1 cellular context compared by ENCODE assay signal in the genomic region with DNA sequence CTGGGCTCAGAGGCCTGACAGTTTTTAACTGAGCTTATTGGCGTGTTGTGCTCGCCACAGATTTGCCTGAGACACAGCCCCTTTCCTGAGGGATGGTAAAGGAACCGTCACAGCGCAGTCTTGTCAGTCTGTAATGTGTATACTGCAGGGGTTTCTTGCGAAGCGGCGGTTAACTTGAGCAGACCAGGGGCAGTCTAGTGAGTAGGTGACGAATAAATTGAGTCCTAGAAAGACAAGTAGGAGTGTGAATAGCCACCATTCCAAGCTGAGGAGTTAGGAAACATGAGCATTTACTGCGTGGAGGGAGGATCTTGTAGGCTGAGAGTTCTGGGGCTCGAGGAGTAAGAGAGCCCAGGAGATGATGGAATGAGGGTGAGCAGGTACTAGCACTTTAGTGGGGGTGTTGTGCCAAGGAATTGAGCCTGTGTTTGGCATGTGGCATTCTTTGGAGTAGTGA.
TF ChIP-seq lines count a peak whose summit lies in the region.

No MANE protein-coding gene starts in this region.

TF ChIP-seq in K562, 482 proteins besides CTCF, POLR2A, EP300 and RAD21 (continues in another document):
- TF ChIP-seq, protein P1, sequence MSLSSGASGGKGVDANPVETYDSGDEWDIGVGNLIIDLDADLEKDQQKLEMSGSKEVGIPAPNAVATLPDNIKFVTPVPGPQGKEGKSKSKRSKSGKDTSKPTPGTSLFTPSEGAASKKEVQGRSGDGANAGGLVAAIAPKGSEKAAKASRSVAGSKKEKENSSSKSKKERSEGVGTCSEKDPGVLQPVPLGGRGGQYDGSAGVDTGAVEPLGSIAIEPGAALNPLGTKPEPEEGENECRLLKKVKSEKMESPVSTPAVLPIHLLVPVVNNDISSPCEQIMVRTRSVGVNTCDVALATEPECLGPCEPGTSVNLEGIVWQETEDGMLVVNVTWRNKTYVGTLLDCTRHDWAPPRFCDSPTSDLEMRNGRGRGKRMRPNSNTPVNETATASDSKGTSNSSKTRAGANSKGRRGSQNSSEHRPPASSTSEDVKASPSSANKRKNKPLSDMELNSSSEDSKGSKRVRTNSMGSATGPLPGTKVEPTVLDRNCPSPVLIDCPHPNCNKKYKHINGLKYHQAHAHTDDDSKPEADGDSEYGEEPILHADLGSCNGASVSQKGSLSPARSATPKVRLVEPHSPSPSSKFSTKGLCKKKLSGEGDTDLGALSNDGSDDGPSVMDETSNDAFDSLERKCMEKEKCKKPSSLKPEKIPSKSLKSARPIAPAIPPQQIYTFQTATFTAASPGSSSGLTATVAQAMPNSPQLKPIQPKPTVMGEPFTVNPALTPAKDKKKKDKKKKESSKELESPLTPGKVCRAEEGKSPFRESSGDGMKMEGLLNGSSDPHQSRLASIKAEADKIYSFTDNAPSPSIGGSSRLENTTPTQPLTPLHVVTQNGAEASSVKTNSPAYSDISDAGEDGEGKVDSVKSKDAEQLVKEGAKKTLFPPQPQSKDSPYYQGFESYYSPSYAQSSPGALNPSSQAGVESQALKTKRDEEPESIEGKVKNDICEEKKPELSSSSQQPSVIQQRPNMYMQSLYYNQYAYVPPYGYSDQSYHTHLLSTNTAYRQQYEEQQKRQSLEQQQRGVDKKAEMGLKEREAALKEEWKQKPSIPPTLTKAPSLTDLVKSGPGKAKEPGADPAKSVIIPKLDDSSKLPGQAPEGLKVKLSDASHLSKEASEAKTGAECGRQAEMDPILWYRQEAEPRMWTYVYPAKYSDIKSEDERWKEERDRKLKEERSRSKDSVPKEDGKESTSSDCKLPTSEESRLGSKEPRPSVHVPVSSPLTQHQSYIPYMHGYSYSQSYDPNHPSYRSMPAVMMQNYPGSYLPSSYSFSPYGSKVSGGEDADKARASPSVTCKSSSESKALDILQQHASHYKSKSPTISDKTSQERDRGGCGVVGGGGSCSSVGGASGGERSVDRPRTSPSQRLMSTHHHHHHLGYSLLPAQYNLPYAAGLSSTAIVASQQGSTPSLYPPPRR (CRISPR knock-in tag; IDR thresholded peaks at IDR 0.05; ENCODE audit: borderline replicate concordance): peak; percentile 76; the same call in 1 of the 2 replicates
- TF ChIP-seq, protein P2, sequence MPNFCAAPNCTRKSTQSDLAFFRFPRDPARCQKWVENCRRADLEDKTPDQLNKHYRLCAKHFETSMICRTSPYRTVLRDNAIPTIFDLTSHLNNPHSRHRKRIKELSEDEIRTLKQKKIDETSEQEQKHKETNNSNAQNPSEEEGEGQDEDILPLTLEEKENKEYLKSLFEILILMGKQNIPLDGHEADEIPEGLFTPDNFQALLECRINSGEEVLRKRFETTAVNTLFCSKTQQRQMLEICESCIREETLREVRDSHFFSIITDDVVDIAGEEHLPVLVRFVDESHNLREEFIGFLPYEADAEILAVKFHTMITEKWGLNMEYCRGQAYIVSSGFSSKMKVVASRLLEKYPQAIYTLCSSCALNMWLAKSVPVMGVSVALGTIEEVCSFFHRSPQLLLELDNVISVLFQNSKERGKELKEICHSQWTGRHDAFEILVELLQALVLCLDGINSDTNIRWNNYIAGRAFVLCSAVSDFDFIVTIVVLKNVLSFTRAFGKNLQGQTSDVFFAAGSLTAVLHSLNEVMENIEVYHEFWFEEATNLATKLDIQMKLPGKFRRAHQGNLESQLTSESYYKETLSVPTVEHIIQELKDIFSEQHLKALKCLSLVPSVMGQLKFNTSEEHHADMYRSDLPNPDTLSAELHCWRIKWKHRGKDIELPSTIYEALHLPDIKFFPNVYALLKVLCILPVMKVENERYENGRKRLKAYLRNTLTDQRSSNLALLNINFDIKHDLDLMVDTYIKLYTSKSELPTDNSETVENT (CRISPR knock-in tag; IDR thresholded peaks at IDR 0.05): 0 out of 2 replicates have a peak, but pooled peaks have one; percentile 34
- TF ChIP-seq ZNF75A (CRISPR knock-in tag; IDR thresholded peaks at IDR 0.05) (no peak), PURB (CRISPR knock-in tag; IDR thresholded peaks at IDR 0.05; ENCODE audit: low read depth) (no peak), TBL1XR1 (IDR thresholded peaks at IDR 0.05; ENCODE audit: low read length in 2 of 2) (peak in 1 of 2 experiments; percentile 14; a peak in 1 of 4 replicates), ETV6 (IDR thresholded peaks at IDR 0.05; ENCODE audit: borderline replicate concordance in 1 of 2, low read depth in 2 of 2, low read length in 1 of 2) (0 out of 4 replicates have a peak, but pooled peaks of 1 of the 2 experiments have one; percentile 17), ETV6 (CRISPR knock-in tag; IDR thresholded peaks at IDR 0.05; ENCODE audit: borderline replicate concordance) (no peak), RHOXF2B (CRISPR knock-in tag; conservative IDR thresholded peaks at IDR 0.05) (0 out of 2 replicates have a peak, but pooled peaks have one; percentile 6), KDM5B (IDR thresholded peaks at IDR 0.05; ENCODE audit: insufficient replicate concordance, low read depth, low read length) (peak; percentile 71)
- TF ChIP-seq, protein P3, sequence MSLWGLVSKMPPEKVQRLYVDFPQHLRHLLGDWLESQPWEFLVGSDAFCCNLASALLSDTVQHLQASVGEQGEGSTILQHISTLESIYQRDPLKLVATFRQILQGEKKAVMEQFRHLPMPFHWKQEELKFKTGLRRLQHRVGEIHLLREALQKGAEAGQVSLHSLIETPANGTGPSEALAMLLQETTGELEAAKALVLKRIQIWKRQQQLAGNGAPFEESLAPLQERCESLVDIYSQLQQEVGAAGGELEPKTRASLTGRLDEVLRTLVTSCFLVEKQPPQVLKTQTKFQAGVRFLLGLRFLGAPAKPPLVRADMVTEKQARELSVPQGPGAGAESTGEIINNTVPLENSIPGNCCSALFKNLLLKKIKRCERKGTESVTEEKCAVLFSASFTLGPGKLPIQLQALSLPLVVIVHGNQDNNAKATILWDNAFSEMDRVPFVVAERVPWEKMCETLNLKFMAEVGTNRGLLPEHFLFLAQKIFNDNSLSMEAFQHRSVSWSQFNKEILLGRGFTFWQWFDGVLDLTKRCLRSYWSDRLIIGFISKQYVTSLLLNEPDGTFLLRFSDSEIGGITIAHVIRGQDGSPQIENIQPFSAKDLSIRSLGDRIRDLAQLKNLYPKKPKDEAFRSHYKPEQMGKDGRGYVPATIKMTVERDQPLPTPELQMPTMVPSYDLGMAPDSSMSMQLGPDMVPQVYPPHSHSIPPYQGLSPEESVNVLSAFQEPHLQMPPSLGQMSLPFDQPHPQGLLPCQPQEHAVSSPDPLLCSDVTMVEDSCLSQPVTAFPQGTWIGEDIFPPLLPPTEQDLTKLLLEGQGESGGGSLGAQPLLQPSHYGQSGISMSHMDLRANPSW (CRISPR knock-in tag; IDR thresholded peaks at IDR 0.05): peak; percentile 74; the same call in 1 of the 2 replicates
- TF ChIP-seq, protein P4, sequence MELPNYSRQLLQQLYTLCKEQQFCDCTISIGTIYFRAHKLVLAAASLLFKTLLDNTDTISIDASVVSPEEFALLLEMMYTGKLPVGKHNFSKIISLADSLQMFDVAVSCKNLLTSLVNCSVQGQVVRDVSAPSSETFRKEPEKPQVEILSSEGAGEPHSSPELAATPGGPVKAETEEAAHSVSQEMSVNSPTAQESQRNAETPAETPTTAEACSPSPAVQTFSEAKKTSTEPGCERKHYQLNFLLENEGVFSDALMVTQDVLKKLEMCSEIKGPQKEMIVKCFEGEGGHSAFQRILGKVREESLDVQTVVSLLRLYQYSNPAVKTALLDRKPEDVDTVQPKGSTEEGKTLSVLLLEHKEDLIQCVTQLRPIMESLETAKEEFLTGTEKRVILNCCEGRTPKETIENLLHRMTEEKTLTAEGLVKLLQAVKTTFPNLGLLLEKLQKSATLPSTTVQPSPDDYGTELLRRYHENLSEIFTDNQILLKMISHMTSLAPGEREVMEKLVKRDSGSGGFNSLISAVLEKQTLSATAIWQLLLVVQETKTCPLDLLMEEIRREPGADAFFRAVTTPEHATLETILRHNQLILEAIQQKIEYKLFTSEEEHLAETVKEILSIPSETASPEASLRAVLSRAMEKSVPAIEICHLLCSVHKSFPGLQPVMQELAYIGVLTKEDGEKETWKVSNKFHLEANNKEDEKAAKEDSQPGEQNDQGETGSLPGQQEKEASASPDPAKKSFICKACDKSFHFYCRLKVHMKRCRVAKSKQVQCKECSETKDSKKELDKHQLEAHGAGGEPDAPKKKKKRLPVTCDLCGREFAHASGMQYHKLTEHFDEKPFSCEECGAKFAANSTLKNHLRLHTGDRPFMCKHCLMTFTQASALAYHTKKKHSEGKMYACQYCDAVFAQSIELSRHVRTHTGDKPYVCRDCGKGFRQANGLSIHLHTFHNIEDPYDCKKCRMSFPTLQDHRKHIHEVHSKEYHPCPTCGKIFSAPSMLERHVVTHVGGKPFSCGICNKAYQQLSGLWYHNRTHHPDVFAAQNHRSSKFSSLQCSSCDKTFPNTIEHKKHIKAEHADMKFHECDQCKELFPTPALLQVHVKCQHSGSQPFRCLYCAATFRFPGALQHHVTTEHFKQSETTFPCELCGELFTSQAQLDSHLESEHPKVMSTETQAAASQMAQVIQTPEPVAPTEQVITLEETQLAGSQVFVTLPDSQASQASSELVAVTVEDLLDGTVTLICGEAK (IDR thresholded peaks at IDR 0.05): no peak
- TF ChIP-seq, protein P4 (CRISPR knock-in tag; IDR thresholded peaks at IDR 0.05): no peak
- TF ChIP-seq, protein P5, sequence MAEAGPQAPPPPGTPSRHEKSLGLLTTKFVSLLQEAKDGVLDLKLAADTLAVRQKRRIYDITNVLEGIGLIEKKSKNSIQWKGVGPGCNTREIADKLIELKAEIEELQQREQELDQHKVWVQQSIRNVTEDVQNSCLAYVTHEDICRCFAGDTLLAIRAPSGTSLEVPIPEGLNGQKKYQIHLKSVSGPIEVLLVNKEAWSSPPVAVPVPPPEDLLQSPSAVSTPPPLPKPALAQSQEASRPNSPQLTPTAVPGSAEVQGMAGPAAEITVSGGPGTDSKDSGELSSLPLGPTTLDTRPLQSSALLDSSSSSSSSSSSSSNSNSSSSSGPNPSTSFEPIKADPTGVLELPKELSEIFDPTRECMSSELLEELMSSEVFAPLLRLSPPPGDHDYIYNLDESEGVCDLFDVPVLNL (CRISPR knock-in tag; IDR thresholded peaks at IDR 0.05; ENCODE audit: low read depth): peak; percentile 69; the same call in 1 of the 2 replicates
